ENCODE assay signal across 15 cellular contexts in genomic region chr11:128457874-128458273, GRCh38.
DNase-seq lines count a peak whose midpoint lies in the region; ATAC-seq and TF ChIP-seq lines count a peak whose summit lies in the region.
"Had no signal": no experiment of that assay in that cellular context is flagged by ENCODE, and none has a peak within 500 bp of the region (broad histone marks: within the 10 kb centered on the region; RNA-seq: fewer than 3 reads in every experiment).

No MANE protein-coding gene starts in this region.

- H3K27me3 Mint-ChIP-seq in naive thymus-derived CD4-positive, alpha-beta T cell: no peaks in the 10 kb centered on the region

- peaks cover 37 to 99% (median 84%) of the 10 kb centered on the region in 7 donors for H3K4me1 Mint-ChIP-seq in naive thymus-derived CD4-positive, alpha-beta T cell

- POLR2A ChIA-PET in naive thymus-derived CD4-positive, alpha-beta T cell (lab: Charles Lee): interaction anchor here (0.6 to 23.5 kb wide), 17 partner anchors 9 to 174 kb away, joined by 3 to 560 read pairs (median 3); no protein-coding TSS in a partner anchor

- in situ Hi-C loops in astrocyte of the spinal cord (cut with HindIII; ENCODE audit: low sequenced_read_pairs): no loop called here

- H3K27me3 ChIP-seq in right atrium auricular region: no peaks in the 10 kb centered on the region
- no peaks in the 10 kb centered on the region for H3K27me3 ChIP-seq in naive thymus-derived CD4-positive, alpha-beta T cell (ENCODE audit: control insufficient read depth in 2 of 2, insufficient read depth in 2 of 2, low read length in 2 of 2)
- H3K27me3 ChIP-seq: BLaER1 had no signal

- peaks cover 38% of the 10 kb centered on the region for H3K36me3 ChIP-seq in right atrium auricular region
- H3K36me3 ChIP-seq in naive thymus-derived CD4-positive, alpha-beta T cell (ENCODE audit: control insufficient read depth in 2 of 3, insufficient read depth in 3 of 3, low read length in 3 of 3): peaks cover 18 to 60% (median 55%) of the 10 kb centered on the region in 3 experiments
- H3K36me3 ChIP-seq: HAP-1 had no signal

- CTCF ChIA-PET in naive thymus-derived CD4-positive, alpha-beta T cell (lab: Charles Lee): interaction anchor here (0.6 to 1.8 kb wide), 5 partner anchors 10 to 165 kb away, joined by 3 to 9 read pairs (median 3); no protein-coding TSS in a partner anchor

- no peak overlapping the region for H3K4me3 Mint-ChIP-seq in naive thymus-derived CD4-positive, alpha-beta T cell

- TF ChIP-seq CTCF in right atrium auricular region (IDR thresholded peaks at IDR 0.05) (no peak), astrocyte of the spinal cord (IDR thresholded peaks at IDR 0.05; ENCODE audit: low read depth, low read length) (no peak)

- H3K36me3 Mint-ChIP-seq in naive thymus-derived CD4-positive, alpha-beta T cell: peaks cover 31 to 80% (median 76%) of the 10 kb centered on the region in 5 donors

- peaks cover 0 to 8% (median 0%) of the 10 kb centered on the region in 11 donors for H3K9me3 Mint-ChIP-seq in naive thymus-derived CD4-positive, alpha-beta T cell

- ATAC-seq in left cardiac atrium (no peak), GM19023 (IDR thresholded peaks at IDR 0.05; ENCODE audit: unreplicated experiment) (no peak)
- ATAC-seq in naive thymus-derived CD4-positive, alpha-beta T cell: no peak

- peak overlapping the region; percentile 30 to 61 for H3K27ac ChIP-seq in right atrium auricular region
- H3K27ac ChIP-seq in naive thymus-derived CD4-positive, alpha-beta T cell (ENCODE audit: low read depth, low read length): peak overlapping the region; percentile 8
- H3K27ac ChIP-seq: BLaER1 had no signal

- no peaks in the 10 kb centered on the region for H3K9me3 ChIP-seq in right atrium auricular region
- H3K9me3 ChIP-seq in naive thymus-derived CD4-positive, alpha-beta T cell (ENCODE audit: control insufficient read depth in 2 of 3, low read length in 3 of 3): no peaks in the 10 kb centered on the region
- H3K9me3 ChIP-seq: BLaER1, HAP-1 had no signal

- intact Hi-C loops in left cardiac atrium (cut with DNase I): no loop called here
- intact Hi-C loops in naive thymus-derived CD4-positive, alpha-beta T cell (cut with micrococcal nuclease): no loop called here

- peak overlapping the region in 7 of 9 donors; percentile 58 to 97 (median 88) for H3K27ac Mint-ChIP-seq in naive thymus-derived CD4-positive, alpha-beta T cell

- peaks cover 0 to 47% of the 10 kb centered on the region in 2 donors for H3K4me1 ChIP-seq in right atrium auricular region
- peaks cover 18 to 43% of the 10 kb centered on the region in 2 donors for H3K4me1 ChIP-seq in naive thymus-derived CD4-positive, alpha-beta T cell (ENCODE audit: control insufficient read depth in 2 of 2, insufficient read depth in 2 of 2, low read length in 2 of 2)
- H3K4me1 ChIP-seq: BLaER1, HAP-1 had no signal

- H3K4me3 ChIP-seq in right atrium auricular region: no peak overlapping the region
- H3K4me3 ChIP-seq in astrocyte of the spinal cord (ENCODE audit: low read depth, low read length): no peak overlapping the region
- H3K4me3 ChIP-seq in naive thymus-derived CD4-positive, alpha-beta T cell (ENCODE audit: low read length): no peak overlapping the region
- H3K4me3 ChIP-seq: BLaER1, HAP-1 had no signal

- no peak for DNase-seq in right atrium auricular region (ENCODE audit: low spot score)
- no peak for DNase-seq in left cardiac atrium
- DNase-seq in astrocyte of the spinal cord (ENCODE audit: low read depth, low spot score): peak; percentile 62
- no peak for DNase-seq in naive thymus-derived CD4-positive, alpha-beta T cell
- DNase-seq in ureter (ENCODE audit: low spot score): no peak
- no peak for DNase-seq in NCI-H1694 treated with DMSO at 0.1 percent for 48 hours (lab: John Stamatoyannopoulos, UW)
- no peak for DNase-seq in midbrain (lab: John Stamatoyannopoulos, UW)
- DNase-seq: hypothalamus; MM.1S; NCI-H2171 treated with DMSO at 0.1 percent for 48 hours; nucleus accumbens; stimulated activated CD8-positive, alpha-beta memory T cell treated with anti-CD3 and anti-CD28 coated beads, Interleukin-4, amount 100 ng/mL, for 48 hours had no signal
